Comparison of ENCODE assay signal across 1 cellular context in the genomic region with DNA sequence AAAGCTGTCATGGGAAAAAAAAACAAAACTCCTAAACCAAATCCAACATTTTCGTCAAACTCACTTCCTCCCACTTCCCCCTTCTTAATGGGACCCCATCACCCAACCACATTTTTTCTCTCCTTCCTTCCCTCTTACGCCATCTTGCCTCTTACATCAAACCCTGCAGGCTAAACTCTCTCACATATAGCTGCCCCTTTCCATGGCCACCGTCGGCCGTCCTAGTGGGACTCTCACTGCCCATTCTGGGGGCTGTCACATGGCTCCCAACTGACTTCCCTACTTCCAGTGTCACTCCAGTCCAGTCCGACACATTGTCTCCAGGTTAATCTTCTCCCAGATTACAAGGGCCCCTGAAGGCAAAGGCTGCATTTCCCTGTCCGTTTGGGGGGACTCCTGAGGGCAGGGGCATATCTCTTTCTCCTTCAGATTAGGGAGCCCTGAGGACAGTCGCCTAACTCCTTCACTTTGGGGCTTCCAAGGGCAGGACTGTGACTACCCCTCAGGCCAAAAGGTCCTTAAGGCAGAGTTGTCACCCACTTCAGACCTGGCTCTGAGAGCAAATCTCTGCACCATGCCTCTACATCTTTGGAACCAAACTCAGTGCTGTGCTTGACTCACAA.
TF ChIP-seq lines count a peak whose summit lies in the region.

No MANE protein-coding gene starts in this region.

TF ChIP-seq in HepG2, 621 proteins besides CTCF, POLR2A, EP300 and RAD21:
- TF ChIP-seq ZNF501 (CRISPR knock-in tag; IDR thresholded peaks at IDR 0.05) (no peak), YEATS2 (CRISPR knock-in tag; IDR thresholded peaks at IDR 0.05; ENCODE audit: borderline replicate concordance) (no peak), RFX3 (CRISPR knock-in tag; IDR thresholded peaks at IDR 0.05) (no peak), SRF (IDR thresholded peaks at IDR 0.05; ENCODE audit: low read depth, low read length) (no peak), JUND (CRISPR knock-in tag; IDR thresholded peaks at IDR 0.05) (0 out of 2 replicates have a peak, but pooled peaks have one; percentile 17)
